Comparison of ENCODE assay signal across 30 cellular contexts in genomic region chr4:95469617-95470016, GRCh38.
"Had no signal": no experiment of that assay in that cellular context is flagged by ENCODE, and none has a peak within 500 bp of the region (broad histone marks: within the 10 kb centered on the region; RNA-seq: fewer than 3 reads in every experiment).

No MANE protein-coding gene starts in this region.

- H3K36me3 ChIP-seq: adrenal gland, ascending aorta, brain microvascular endothelial cell, breast epithelium, cardiac muscle cell had no signal

- H3K27ac ChIP-seq: adrenal gland, ascending aorta, body of pancreas, brain microvascular endothelial cell, breast epithelium, cardiac muscle cell had no signal

- H3K4me1 ChIP-seq: ascending aorta, body of pancreas, breast epithelium had no signal

- H3K9me3 ChIP-seq: adrenal gland, ascending aorta, body of pancreas, breast epithelium had no signal

- H3K4me3 ChIP-seq: adrenal gland, ascending aorta, body of pancreas, breast epithelium, cardiac muscle cell had no signal

- DNase-seq: activated effector memory CD4-positive, alpha-beta T cell treated with anti-CD3 and anti-CD28 coated beads, Interleukin-2, amount 50 U/mL, for 16 hours; activated effector memory CD4-positive, alpha-beta T cell treated with Interleukin-2 at 50 U/mL for 16 hours; activated gamma-delta T cell; activated gamma-delta T cell treated with Interleukin-2 at 50 U/mL for 16 hours; activated naive CD4-positive, alpha-beta T cell; activated naive CD4-positive, alpha-beta T cell treated with anti-CD3 and anti-CD28 coated beads for 36 hours; activated naive CD4-positive, alpha-beta T cell treated with anti-CD3 and anti-CD28 coated beads, Interleukin-2, amount 10 ng/mL, durations not matched to agents 7 days and 5 days; activated naive CD4-positive, alpha-beta T cell treated with anti-CD3 and anti-CD28 coated beads, Interleukin-2, amount 50 U/mL, for 16 hours; activated naive CD4-positive, alpha-beta T cell treated with Interleukin-2 at 50 U/mL for 16 hours; activated naive CD8-positive, alpha-beta T cell treated with anti-CD3 and anti-CD28 coated beads for 36 hours; activated naive CD8-positive, alpha-beta T cell treated with anti-CD3 and anti-CD28 coated beads, Interleukin-2, amount 10 ng/mL, durations not matched to agents 7 days and 5 days; activated naive CD8-positive, alpha-beta T cell treated with anti-CD3 and anti-CD28 coated beads, Interleukin-2, amount 50 U/mL, for 24 hours; activated T-cell treated with anti-CD3 and anti-CD28 coated beads, Interleukin-2, amount 50 U/mL, for 1 hour; activated T-cell treated with anti-CD3 and anti-CD28 coated beads, Interleukin-2, amount 50 U/mL, for 24 hours; activated T-cell treated with anti-CD3 and anti-CD28 coated beads, Interleukin-2, amount 50 U/mL, for 4 hours; activated T-cell treated with anti-CD3 and anti-CD28 coated beads, Interleukin-2, amount 50 U/mL, for 48 hours; activated T-cell treated with anti-CD3 and anti-CD28 coated beads, Interleukin-2, amount 50 U/mL, for 72 hours; adrenal gland; amniotic stem cell; amygdala; anterior cingulate cortex; aorta; body of pancreas; brain microvascular endothelial cell; caudate nucleus; central memory CD4-positive, alpha-beta T cell; cerebellar nuclear complex had no signal

- H3K27me3 ChIP-seq: adrenal gland, ascending aorta, body of pancreas, brain microvascular endothelial cell, breast epithelium, cardiac muscle cell had no signal
